ENCODE assay signal across 20 cellular contexts in genomic region chr5:157232706-157233105, GRCh38. TPM values are rescaled to one million over a fixed set of nuclear protein-coding genes. Genes with fewer than 3 reads are reported as not detected.
A peak's percentile ranks its signal among the peaks of the same experiment; 100 is the strongest.
DNase-seq lines count a peak whose midpoint lies in the region; ATAC-seq and TF ChIP-seq lines count a peak whose summit lies in the region.
"Had no signal": no experiment of that assay in that cellular context is flagged by ENCODE, and none has a peak within 500 bp of the region (broad histone marks: within the 10 kb centered on the region; RNA-seq: fewer than 3 reads in every experiment).

No MANE protein-coding gene starts in this region.

- H2BK15ac ChIP-seq in neuronal stem cell (ENCODE audit: low read length): no peak overlapping the region

- peaks cover 91% of the 10 kb centered on the region for H3K36me3 Mint-ChIP-seq in CD8-positive, alpha-beta T cell
- H3K36me3 Mint-ChIP-seq in activated naive CD8-positive, alpha-beta T cell treated with anti-CD3 and anti-CD28 coated beads, Interleukin-2, amount 10 ng/mL, durations not matched to agents 7 days and 5 days: peaks cover 53% of the 10 kb centered on the region
- H3K36me3 Mint-ChIP-seq in naive thymus-derived CD8-positive, alpha-beta T cell: peaks cover 14 to 94% (median 42%) of the 10 kb centered on the region in 3 donors
- H3K36me3 Mint-ChIP-seq: brain had no signal

- ATAC-seq in CD8-positive, alpha-beta T cell: no peak
- ATAC-seq in activated naive CD8-positive, alpha-beta T cell treated with anti-CD3 and anti-CD28 coated beads, Interleukin-2, amount 10 ng/mL, durations not matched to agents 7 days and 5 days (ENCODE audit: low read depth): peak; percentile 19
- no peak for ATAC-seq in naive thymus-derived CD8-positive, alpha-beta T cell
- ATAC-seq: lower lobe of right lung had no signal

- no peak overlapping the region for H3K4me3 ChIP-seq in CD8-positive, alpha-beta T cell (ENCODE audit: low read depth, low read length)
- H3K4me3 ChIP-seq in neuronal stem cell (ENCODE audit: low read length in 2 of 2): no peak overlapping the region
- H3K4me3 ChIP-seq: colonic mucosa, lower lobe of right lung, tibial artery had no signal

- no CpG with 5 or more reads among the region's 6 CpGs for WGBS in neuronal stem cell (ENCODE audit: extremely low coverage in 2 of 2, insufficient read length in 2 of 2, insufficient replicate concordance in 1 of 2), 2 donors

- CTCF ChIA-PET in CD8-positive, alpha-beta T cell (lab: Charles Lee): interaction anchor here (0.9 to 1.7 kb wide), 5 partner anchors 13 to 43 kb away, joined by 3 to 6 read pairs (median 3); no protein-coding TSS in a partner anchor

- peak overlapping the region; percentile 86 for H3K27ac Mint-ChIP-seq in CD8-positive, alpha-beta T cell
- H3K27ac Mint-ChIP-seq in activated naive CD8-positive, alpha-beta T cell treated with anti-CD3 and anti-CD28 coated beads, Interleukin-2, amount 10 ng/mL, durations not matched to agents 7 days and 5 days: peak overlapping the region; percentile 50
- peak overlapping the region; percentile 76 to 96 (median 90) for H3K27ac Mint-ChIP-seq in naive thymus-derived CD8-positive, alpha-beta T cell
- H3K27ac Mint-ChIP-seq: brain had no signal

- no peak overlapping the region for H4K8ac ChIP-seq in neuronal stem cell (ENCODE audit: low read depth, low read length)

- H3K4me3 Mint-ChIP-seq in CD8-positive, alpha-beta T cell: peak overlapping the region; percentile 38
- H3K4me3 Mint-ChIP-seq in activated naive CD8-positive, alpha-beta T cell treated with anti-CD3 and anti-CD28 coated beads, Interleukin-2, amount 10 ng/mL, durations not matched to agents 7 days and 5 days: no peak overlapping the region
- H3K4me3 Mint-ChIP-seq in naive thymus-derived CD8-positive, alpha-beta T cell: peak overlapping the region in 7 of 10 donors; percentile 20 to 62 (median 40)
- H3K4me3 Mint-ChIP-seq: brain had no signal

- no peaks in the 10 kb centered on the region for H3K9me3 ChIP-seq in CD8-positive, alpha-beta T cell (ENCODE audit: low read length)
- H3K9me3 ChIP-seq in KOPT-K1 (ENCODE audit: insufficient read depth, low read length, poor library complexity, severe bottlenecking) (no peaks in the 10 kb centered on the region), neuronal stem cell (replicated peaks in 1 of 2; ENCODE audit: control insufficient read depth in 2 of 2, insufficient read depth in 1 of 2, low read depth in 1 of 2, low read length in 2 of 2) (no peaks in the 10 kb centered on the region)
- H3K9me3 ChIP-seq: colonic mucosa, lower lobe of right lung, tibial artery had no signal

- no peak overlapping the region for H3K27ac ChIP-seq in CD8-positive, alpha-beta T cell (ENCODE audit: low read depth, low read length)
- H3K27ac ChIP-seq in KOPT-K1 (ENCODE audit: low read depth, low read length, poor library complexity, severe bottlenecking): peak overlapping the region; percentile 25
- no peak overlapping the region for H3K27ac ChIP-seq in neuronal stem cell (replicated peaks; ENCODE audit: low read length)
- H3K27ac ChIP-seq: colonic mucosa, KMS-11, lower lobe of right lung, tibial artery had no signal

- no peak overlapping the region for H4K91ac ChIP-seq in neuronal stem cell (ENCODE audit: low read depth, low read length, poor library complexity)

- no peak overlapping the region for H2AK5ac ChIP-seq in neuronal stem cell (ENCODE audit: low read depth, low read length)

- no peak overlapping the region for H2BK5ac ChIP-seq in neuronal stem cell (ENCODE audit: low read length)

- intact Hi-C loops in CD8-positive, alpha-beta T cell (cut with DNase I, micrococcal nuclease): loop anchor here in 1 of 2 experiments (1.0 to 2.0 kb wide), 3 partner anchors 16 to 83 kb away; no protein-coding TSS in a partner anchor

- peaks cover 49% of the 10 kb centered on the region for H3K4me1 ChIP-seq in CD8-positive, alpha-beta T cell (ENCODE audit: insufficient read depth, low read length)
- H3K4me1 ChIP-seq in neuronal stem cell (ENCODE audit: control insufficient read depth in 2 of 2, insufficient read depth in 1 of 2, low read depth in 1 of 2, low read length in 2 of 2): no peaks in the 10 kb centered on the region
- H3K4me1 ChIP-seq: colonic mucosa, lower lobe of right lung, tibial artery had no signal

- H3K9me3 Mint-ChIP-seq in CD8-positive, alpha-beta T cell: no peaks in the 10 kb centered on the region
- H3K9me3 Mint-ChIP-seq in activated naive CD8-positive, alpha-beta T cell treated with anti-CD3 and anti-CD28 coated beads, Interleukin-2, amount 10 ng/mL, durations not matched to agents 7 days and 5 days: no peaks in the 10 kb centered on the region
- no peaks in the 10 kb centered on the region for H3K9me3 Mint-ChIP-seq in naive thymus-derived CD8-positive, alpha-beta T cell
- H3K9me3 Mint-ChIP-seq: brain had no signal

- no peak overlapping the region for H2BK120ac ChIP-seq in neuronal stem cell (ENCODE audit: low read depth, low read length)

- no peak overlapping the region for H3K4ac ChIP-seq in neuronal stem cell (ENCODE audit: low read length)

- H3K18ac ChIP-seq in neuronal stem cell (ENCODE audit: low read length): no peak overlapping the region

- H3K79me1 ChIP-seq in neuronal stem cell (ENCODE audit: low read depth, low read length): no peaks in the 10 kb centered on the region

- H3K27me3 ChIP-seq in CD8-positive, alpha-beta T cell (ENCODE audit: insufficient read depth, low read length): no peaks in the 10 kb centered on the region
- no peaks in the 10 kb centered on the region for H3K27me3 ChIP-seq in neuronal stem cell (ENCODE audit: control insufficient read depth in 3 of 3, insufficient read depth in 3 of 3, low read depth in 1 of 3, low read length in 3 of 3)
- H3K27me3 ChIP-seq: colonic mucosa, tibial artery had no signal

- DNase-seq in CD8-positive, alpha-beta T cell: no peak
- DNase-seq in activated naive CD8-positive, alpha-beta T cell treated with anti-CD3 and anti-CD28 coated beads, Interleukin-2, amount 10 ng/mL, durations not matched to agents 7 days and 5 days: no peak
- DNase-seq in naive thymus-derived CD8-positive, alpha-beta T cell: no peak
- DNase-seq in neuronal stem cell (ENCODE audit: low spot score): no peak
- no peak for DNase-seq in NCI-H1436 treated with DMSO at 0.1 percent for 48 hours (lab: John Stamatoyannopoulos, UW)
- DNase-seq in GOT3 (lab: John Stamatoyannopoulos, UW): no peak
- DNase-seq: activated gamma-delta T cell; AML-193; colonic mucosa; lower lobe of right lung; NCI-H1092 treated with DMSO at 0.1 percent for 48 hours; NCI-H2081 treated with DMSO at 0.1 percent for 48 hours; NCI-H510A treated with DMSO at 0.1 percent for 48 hours; stimulated activated CD4-positive, alpha-beta T cell treated with anti-CD3 and anti-CD28 coated beads, Interleukin-15, amount 100 ng/mL, for 24 hours; tibial artery had no signal

- peaks cover 60% of the 10 kb centered on the region for H3K4me1 Mint-ChIP-seq in CD8-positive, alpha-beta T cell (ENCODE audit: low read depth)
- peaks cover 41% of the 10 kb centered on the region for H3K4me1 Mint-ChIP-seq in activated naive CD8-positive, alpha-beta T cell treated with anti-CD3 and anti-CD28 coated beads, Interleukin-2, amount 10 ng/mL, durations not matched to agents 7 days and 5 days
- peaks cover 18 to 60% (median 53%) of the 10 kb centered on the region in 4 donors for H3K4me1 Mint-ChIP-seq in naive thymus-derived CD8-positive, alpha-beta T cell
- H3K4me1 Mint-ChIP-seq: brain had no signal

- H3K27me3 Mint-ChIP-seq in CD8-positive, alpha-beta T cell (ENCODE audit: low read depth): no peaks in the 10 kb centered on the region
- no peaks in the 10 kb centered on the region for H3K27me3 Mint-ChIP-seq in activated naive CD8-positive, alpha-beta T cell treated with anti-CD3 and anti-CD28 coated beads, Interleukin-2, amount 10 ng/mL, durations not matched to agents 7 days and 5 days
- no peaks in the 10 kb centered on the region for H3K27me3 Mint-ChIP-seq in naive thymus-derived CD8-positive, alpha-beta T cell

- peaks cover 60% of the 10 kb centered on the region for H3K36me3 ChIP-seq in CD8-positive, alpha-beta T cell (ENCODE audit: insufficient read depth, low read length)
- H3K36me3 ChIP-seq in KOPT-K1 (ENCODE audit: insufficient read depth, low read length) (peaks cover 99% of the 10 kb centered on the region), neuronal stem cell (replicated peaks in 1 of 2; ENCODE audit: control insufficient read depth in 2 of 2, insufficient read depth in 2 of 2, low read length in 2 of 2) (no peaks in the 10 kb centered on the region)
- H3K36me3 ChIP-seq: colonic mucosa, lower lobe of right lung, tibial artery had no signal

- H3K4me2 ChIP-seq in neuronal stem cell (ENCODE audit: insufficient read depth, low read length, poor library complexity, severe bottlenecking): no peak overlapping the region
- H3K4me2 ChIP-seq: KMS-11 had no signal

- POLR2A ChIA-PET in CD8-positive, alpha-beta T cell (lab: Charles Lee): interaction anchor here (0.8 to 1.5 kb wide), 3 partner anchors 35 to 89 kb away, joined by 3 to 7 read pairs (median 3); partner anchors contain the start of gene MED7
- POLR2A ChIA-PET in activated naive CD8-positive, alpha-beta T cell treated with anti-CD3 and anti-CD28 coated beads, Interleukin-2, amount 10 ng/mL, durations not matched to agents 7 days and 5 days (lab: Charles Lee): interaction anchor here (1.0 kb wide), 1 partner anchor 13 kb away, joined by 3 read pairs; no protein-coding TSS in a partner anchor
- POLR2A ChIA-PET in naive thymus-derived CD8-positive, alpha-beta T cell (lab: Charles Lee): interaction anchor here (0.6 to 1.1 kb wide), 5 partner anchors 12 to 74 kb away, joined by 3 to 5 read pairs (median 4); no protein-coding TSS in a partner anchor

- H3K23ac ChIP-seq in neuronal stem cell (ENCODE audit: low read depth, low read length, poor library complexity): no peak overlapping the region

- H3K9ac ChIP-seq in neuronal stem cell (ENCODE audit: low read depth, low read length, poor library complexity): no peak overlapping the region
- H3K9ac ChIP-seq: KMS-11 had no signal

- H2BK12ac ChIP-seq in neuronal stem cell (ENCODE audit: low read length): no peak overlapping the region

- no peak overlapping the region for H3K14ac ChIP-seq in neuronal stem cell (ENCODE audit: low read length)

- TF ChIP-seq CTCF in CD8-positive, alpha-beta T cell (IDR thresholded peaks at IDR 0.05): no peak

- H2AFZ ChIP-seq in neuronal stem cell (ENCODE audit: low read length): no peak overlapping the region

RNA-seq across cellular contexts. Expression of gene CYFIP2, which starts 33.2 kb away (rescaled TPM):
- total RNA-seq in CD8-positive, alpha-beta T cell: 100 to 1,000 TPM; 270 to 304 TPM
- 100 to 1,000 TPM; 458 to 480 TPM for total RNA-seq in activated naive CD8-positive, alpha-beta T cell treated with anti-CD3 and anti-CD28 coated beads, Interleukin-2, amount 10 ng/mL, durations not matched to agents 7 days and 5 days
- 100 to 1,000 TPM; 395 to 412 TPM for total RNA-seq in naive thymus-derived CD8-positive, alpha-beta T cell
- 100 to 1,000 TPM; 417 to 668 (median 506) TPM for polyA plus RNA-seq in naive thymus-derived CD8-positive, alpha-beta T cell
- polyA plus RNA-seq in neuronal stem cell (2013, experiment 1 of 2): 64.7 TPM
- polyA plus RNA-seq in neuronal stem cell (2013, experiment 2 of 2): 63.6 TPM

RNA-seq across cellular contexts. Expression of gene ITK, which starts 52.1 kb away (rescaled TPM):
- 100 to 1,000 TPM; 222 to 231 TPM for total RNA-seq in CD8-positive, alpha-beta T cell
- 100 to 1,000 TPM; 313 to 324 TPM for total RNA-seq in activated naive CD8-positive, alpha-beta T cell treated with anti-CD3 and anti-CD28 coated beads, Interleukin-2, amount 10 ng/mL, durations not matched to agents 7 days and 5 days
- total RNA-seq in naive thymus-derived CD8-positive, alpha-beta T cell: 100 to 1,000 TPM; 477 to 490 TPM
- 100 to 1,000 TPM; 109 to 231 (median 148) TPM for polyA plus RNA-seq in naive thymus-derived CD8-positive, alpha-beta T cell
- not detected for polyA plus RNA-seq in neuronal stem cell (2013, experiment 1 of 2)
- not detected for polyA plus RNA-seq in neuronal stem cell (2013, experiment 2 of 2)
- total RNA-seq: HT-29, RPMI7951 had no signal
